1 cellular context compared by ENCODE assay signal in the genomic region with DNA sequence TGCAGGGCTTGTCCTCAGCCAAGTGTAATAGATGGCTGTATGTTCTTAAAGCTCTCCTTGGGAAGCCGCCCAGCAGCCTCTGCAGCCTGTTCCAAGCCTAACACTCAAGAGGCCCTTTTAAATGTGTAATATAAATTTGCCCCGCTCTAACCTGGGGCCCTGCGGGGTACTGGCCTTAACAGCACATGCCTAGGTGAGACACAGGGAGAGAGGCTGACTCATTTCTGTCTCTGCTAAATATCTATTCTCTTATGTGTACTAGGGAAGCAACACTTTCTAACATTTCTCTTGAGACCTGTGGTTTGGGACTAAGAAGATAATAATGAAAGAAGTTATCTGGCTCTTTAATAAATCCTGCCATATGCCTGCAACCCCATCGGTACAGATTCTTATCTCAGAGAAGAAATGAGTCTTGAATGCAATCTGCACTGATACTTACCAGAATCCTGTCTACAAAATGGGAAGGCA.
TF ChIP-seq lines count a peak whose summit lies in the region.

No MANE protein-coding gene starts in this region.

TF ChIP-seq in H1, 55 proteins besides CTCF, POLR2A, EP300 and RAD21 (continued from another document):
- TF ChIP-seq, protein P1, sequence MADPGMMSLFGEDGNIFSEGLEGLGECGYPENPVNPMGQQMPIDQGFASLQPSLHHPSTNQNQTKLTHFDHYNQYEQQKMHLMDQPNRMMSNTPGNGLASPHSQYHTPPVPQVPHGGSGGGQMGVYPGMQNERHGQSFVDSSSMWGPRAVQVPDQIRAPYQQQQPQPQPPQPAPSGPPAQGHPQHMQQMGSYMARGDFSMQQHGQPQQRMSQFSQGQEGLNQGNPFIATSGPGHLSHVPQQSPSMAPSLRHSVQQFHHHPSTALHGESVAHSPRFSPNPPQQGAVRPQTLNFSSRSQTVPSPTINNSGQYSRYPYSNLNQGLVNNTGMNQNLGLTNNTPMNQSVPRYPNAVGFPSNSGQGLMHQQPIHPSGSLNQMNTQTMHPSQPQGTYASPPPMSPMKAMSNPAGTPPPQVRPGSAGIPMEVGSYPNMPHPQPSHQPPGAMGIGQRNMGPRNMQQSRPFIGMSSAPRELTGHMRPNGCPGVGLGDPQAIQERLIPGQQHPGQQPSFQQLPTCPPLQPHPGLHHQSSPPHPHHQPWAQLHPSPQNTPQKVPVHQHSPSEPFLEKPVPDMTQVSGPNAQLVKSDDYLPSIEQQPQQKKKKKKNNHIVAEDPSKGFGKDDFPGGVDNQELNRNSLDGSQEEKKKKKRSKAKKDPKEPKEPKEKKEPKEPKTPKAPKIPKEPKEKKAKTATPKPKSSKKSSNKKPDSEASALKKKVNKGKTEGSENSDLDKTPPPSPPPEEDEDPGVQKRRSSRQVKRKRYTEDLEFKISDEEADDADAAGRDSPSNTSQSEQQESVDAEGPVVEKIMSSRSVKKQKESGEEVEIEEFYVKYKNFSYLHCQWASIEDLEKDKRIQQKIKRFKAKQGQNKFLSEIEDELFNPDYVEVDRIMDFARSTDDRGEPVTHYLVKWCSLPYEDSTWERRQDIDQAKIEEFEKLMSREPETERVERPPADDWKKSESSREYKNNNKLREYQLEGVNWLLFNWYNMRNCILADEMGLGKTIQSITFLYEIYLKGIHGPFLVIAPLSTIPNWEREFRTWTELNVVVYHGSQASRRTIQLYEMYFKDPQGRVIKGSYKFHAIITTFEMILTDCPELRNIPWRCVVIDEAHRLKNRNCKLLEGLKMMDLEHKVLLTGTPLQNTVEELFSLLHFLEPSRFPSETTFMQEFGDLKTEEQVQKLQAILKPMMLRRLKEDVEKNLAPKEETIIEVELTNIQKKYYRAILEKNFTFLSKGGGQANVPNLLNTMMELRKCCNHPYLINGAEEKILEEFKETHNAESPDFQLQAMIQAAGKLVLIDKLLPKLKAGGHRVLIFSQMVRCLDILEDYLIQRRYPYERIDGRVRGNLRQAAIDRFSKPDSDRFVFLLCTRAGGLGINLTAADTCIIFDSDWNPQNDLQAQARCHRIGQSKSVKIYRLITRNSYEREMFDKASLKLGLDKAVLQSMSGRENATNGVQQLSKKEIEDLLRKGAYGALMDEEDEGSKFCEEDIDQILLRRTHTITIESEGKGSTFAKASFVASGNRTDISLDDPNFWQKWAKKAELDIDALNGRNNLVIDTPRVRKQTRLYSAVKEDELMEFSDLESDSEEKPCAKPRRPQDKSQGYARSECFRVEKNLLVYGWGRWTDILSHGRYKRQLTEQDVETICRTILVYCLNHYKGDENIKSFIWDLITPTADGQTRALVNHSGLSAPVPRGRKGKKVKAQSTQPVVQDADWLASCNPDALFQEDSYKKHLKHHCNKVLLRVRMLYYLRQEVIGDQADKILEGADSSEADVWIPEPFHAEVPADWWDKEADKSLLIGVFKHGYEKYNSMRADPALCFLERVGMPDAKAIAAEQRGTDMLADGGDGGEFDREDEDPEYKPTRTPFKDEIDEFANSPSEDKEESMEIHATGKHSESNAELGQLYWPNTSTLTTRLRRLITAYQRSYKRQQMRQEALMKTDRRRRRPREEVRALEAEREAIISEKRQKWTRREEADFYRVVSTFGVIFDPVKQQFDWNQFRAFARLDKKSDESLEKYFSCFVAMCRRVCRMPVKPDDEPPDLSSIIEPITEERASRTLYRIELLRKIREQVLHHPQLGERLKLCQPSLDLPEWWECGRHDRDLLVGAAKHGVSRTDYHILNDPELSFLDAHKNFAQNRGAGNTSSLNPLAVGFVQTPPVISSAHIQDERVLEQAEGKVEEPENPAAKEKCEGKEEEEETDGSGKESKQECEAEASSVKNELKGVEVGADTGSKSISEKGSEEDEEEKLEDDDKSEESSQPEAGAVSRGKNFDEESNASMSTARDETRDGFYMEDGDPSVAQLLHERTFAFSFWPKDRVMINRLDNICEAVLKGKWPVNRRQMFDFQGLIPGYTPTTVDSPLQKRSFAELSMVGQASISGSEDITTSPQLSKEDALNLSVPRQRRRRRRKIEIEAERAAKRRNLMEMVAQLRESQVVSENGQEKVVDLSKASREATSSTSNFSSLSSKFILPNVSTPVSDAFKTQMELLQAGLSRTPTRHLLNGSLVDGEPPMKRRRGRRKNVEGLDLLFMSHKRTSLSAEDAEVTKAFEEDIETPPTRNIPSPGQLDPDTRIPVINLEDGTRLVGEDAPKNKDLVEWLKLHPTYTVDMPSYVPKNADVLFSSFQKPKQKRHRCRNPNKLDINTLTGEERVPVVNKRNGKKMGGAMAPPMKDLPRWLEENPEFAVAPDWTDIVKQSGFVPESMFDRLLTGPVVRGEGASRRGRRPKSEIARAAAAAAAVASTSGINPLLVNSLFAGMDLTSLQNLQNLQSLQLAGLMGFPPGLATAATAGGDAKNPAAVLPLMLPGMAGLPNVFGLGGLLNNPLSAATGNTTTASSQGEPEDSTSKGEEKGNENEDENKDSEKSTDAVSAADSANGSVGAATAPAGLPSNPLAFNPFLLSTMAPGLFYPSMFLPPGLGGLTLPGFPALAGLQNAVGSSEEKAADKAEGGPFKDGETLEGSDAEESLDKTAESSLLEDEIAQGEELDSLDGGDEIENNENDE (IDR thresholded peaks at IDR 0.05; ENCODE audit: insufficient replicate concordance, low read length) = no peak
